In the genomic region with DNA sequence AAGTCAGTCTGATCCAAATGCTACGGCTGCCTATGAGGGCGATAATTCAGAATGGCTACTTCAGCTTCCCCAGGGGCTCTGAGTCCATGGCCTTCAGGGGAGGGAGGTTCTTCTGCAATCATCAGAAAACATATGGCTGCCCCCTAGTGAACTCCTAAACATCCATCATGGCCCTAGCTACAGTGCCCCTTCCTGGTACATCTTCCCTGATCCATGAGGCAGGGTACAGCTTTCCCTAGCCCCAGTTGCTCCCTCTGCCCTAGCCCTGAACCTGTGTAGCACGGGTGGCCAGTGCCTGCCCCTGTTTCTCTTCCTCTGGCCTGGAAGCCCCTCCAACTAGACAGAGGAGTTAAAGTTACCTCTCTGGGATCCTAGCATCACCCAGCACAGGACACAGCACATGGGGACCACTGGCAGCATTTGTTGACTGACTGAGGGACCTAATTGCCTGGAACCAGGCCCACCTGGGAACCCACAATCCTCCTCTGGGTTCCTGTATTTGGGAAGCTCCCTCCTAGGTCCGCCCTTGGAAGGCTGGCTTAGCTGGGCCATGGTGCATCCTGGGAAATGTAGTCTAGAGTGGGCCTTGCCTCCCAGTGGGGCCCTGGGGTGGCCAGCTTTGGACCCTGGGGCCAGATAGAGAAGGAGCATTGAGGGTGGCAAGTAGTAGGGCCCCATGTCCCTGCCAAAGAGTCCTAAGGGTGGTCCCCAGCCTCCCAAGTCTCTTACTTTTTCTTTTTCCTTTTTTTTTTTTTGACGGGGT, we compare ENCODE assay signal across 2 cellular contexts.
A peak's percentile ranks its signal among the peaks of the same experiment; 100 is the strongest.
TF ChIP-seq lines count a peak whose summit lies in the region.

No MANE protein-coding gene starts in this region.

TF ChIP-seq in HEK293, 187 proteins besides CTCF, POLR2A, EP300 and RAD21 (continues in another document):
- no peak for TF ChIP-seq SALL2 (tag by site-specific recombination; IDR thresholded peaks at IDR 0.05; ENCODE audit: borderline replicate concordance)
- TF ChIP-seq, protein P1, sequence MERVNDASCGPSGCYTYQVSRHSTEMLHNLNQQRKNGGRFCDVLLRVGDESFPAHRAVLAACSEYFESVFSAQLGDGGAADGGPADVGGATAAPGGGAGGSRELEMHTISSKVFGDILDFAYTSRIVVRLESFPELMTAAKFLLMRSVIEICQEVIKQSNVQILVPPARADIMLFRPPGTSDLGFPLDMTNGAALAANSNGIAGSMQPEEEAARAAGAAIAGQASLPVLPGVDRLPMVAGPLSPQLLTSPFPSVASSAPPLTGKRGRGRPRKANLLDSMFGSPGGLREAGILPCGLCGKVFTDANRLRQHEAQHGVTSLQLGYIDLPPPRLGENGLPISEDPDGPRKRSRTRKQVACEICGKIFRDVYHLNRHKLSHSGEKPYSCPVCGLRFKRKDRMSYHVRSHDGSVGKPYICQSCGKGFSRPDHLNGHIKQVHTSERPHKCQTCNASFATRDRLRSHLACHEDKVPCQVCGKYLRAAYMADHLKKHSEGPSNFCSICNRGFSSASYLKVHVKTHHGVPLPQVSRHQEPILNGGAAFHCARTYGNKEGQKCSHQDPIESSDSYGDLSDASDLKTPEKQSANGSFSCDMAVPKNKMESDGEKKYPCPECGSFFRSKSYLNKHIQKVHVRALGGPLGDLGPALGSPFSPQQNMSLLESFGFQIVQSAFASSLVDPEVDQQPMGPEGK (tag by site-specific recombination; IDR thresholded peaks at IDR 0.05): peak; percentile 55; the same call in 1 of the 2 replicates
- no peak for TF ChIP-seq ZNF211 (tag by site-specific recombination; IDR thresholded peaks at IDR 0.05; ENCODE audit: low read depth)
- no peak for TF ChIP-seq FEZF1 (tag by site-specific recombination; IDR thresholded peaks at IDR 0.05)
- TF ChIP-seq, protein P2, sequence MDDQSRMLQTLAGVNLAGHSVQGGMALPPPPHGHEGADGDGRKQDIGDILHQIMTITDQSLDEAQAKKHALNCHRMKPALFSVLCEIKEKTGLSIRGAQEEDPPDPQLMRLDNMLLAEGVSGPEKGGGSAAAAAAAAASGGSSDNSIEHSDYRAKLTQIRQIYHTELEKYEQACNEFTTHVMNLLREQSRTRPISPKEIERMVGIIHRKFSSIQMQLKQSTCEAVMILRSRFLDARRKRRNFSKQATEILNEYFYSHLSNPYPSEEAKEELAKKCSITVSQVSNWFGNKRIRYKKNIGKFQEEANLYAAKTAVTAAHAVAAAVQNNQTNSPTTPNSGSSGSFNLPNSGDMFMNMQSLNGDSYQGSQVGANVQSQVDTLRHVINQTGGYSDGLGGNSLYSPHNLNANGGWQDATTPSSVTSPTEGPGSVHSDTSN (CRISPR knock-in tag; IDR thresholded peaks at IDR 0.05): no peak
- TF ChIP-seq, protein P3, sequence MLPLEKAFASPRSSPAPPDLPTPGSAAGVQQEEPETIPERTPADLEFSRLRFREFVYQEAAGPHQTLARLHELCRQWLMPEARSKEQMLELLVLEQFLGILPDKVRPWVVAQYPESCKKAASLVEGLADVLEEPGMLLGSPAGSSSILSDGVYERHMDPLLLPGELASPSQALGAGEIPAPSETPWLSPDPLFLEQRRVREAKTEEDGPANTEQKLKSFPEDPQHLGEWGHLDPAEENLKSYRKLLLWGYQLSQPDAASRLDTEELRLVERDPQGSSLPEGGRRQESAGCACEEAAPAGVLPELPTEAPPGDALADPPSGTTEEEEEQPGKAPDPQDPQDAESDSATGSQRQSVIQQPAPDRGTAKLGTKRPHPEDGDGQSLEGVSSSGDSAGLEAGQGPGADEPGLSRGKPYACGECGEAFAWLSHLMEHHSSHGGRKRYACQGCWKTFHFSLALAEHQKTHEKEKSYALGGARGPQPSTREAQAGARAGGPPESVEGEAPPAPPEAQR (tag by site-specific recombination; IDR thresholded peaks at IDR 0.05): no peak
- peak; percentile 60 for TF ChIP-seq ZNF394 (tag by site-specific recombination; IDR thresholded peaks at IDR 0.05; ENCODE audit: borderline replicate concordance)
- no peak for TF ChIP-seq ZNF747 (tag by site-specific recombination; IDR thresholded peaks at IDR 0.05)
- no peak for TF ChIP-seq ZNF155 (tag by site-specific recombination; IDR thresholded peaks at IDR 0.05)
- peak; percentile 98 for TF ChIP-seq ZFP3 (tag by site-specific recombination; IDR thresholded peaks at IDR 0.05; ENCODE audit: low read depth)
- TF ChIP-seq ZNF600 (tag by site-specific recombination; IDR thresholded peaks at IDR 0.05): 0 out of 2 replicates have a peak, but pooled peaks have one; percentile 32
- TF ChIP-seq ZBTB20 (tag by site-specific recombination; IDR thresholded peaks at IDR 0.05): peak; percentile 95
- TF ChIP-seq, protein P4, sequence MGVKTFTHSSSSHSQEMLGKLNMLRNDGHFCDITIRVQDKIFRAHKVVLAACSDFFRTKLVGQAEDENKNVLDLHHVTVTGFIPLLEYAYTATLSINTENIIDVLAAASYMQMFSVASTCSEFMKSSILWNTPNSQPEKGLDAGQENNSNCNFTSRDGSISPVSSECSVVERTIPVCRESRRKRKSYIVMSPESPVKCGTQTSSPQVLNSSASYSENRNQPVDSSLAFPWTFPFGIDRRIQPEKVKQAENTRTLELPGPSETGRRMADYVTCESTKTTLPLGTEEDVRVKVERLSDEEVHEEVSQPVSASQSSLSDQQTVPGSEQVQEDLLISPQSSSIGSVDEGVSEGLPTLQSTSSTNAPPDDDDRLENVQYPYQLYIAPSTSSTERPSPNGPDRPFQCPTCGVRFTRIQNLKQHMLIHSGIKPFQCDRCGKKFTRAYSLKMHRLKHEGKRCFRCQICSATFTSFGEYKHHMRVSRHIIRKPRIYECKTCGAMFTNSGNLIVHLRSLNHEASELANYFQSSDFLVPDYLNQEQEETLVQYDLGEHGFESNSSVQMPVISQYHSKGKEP (tag by site-specific recombination; IDR thresholded peaks at IDR 0.05): no peak
- TF ChIP-seq, protein P5, sequence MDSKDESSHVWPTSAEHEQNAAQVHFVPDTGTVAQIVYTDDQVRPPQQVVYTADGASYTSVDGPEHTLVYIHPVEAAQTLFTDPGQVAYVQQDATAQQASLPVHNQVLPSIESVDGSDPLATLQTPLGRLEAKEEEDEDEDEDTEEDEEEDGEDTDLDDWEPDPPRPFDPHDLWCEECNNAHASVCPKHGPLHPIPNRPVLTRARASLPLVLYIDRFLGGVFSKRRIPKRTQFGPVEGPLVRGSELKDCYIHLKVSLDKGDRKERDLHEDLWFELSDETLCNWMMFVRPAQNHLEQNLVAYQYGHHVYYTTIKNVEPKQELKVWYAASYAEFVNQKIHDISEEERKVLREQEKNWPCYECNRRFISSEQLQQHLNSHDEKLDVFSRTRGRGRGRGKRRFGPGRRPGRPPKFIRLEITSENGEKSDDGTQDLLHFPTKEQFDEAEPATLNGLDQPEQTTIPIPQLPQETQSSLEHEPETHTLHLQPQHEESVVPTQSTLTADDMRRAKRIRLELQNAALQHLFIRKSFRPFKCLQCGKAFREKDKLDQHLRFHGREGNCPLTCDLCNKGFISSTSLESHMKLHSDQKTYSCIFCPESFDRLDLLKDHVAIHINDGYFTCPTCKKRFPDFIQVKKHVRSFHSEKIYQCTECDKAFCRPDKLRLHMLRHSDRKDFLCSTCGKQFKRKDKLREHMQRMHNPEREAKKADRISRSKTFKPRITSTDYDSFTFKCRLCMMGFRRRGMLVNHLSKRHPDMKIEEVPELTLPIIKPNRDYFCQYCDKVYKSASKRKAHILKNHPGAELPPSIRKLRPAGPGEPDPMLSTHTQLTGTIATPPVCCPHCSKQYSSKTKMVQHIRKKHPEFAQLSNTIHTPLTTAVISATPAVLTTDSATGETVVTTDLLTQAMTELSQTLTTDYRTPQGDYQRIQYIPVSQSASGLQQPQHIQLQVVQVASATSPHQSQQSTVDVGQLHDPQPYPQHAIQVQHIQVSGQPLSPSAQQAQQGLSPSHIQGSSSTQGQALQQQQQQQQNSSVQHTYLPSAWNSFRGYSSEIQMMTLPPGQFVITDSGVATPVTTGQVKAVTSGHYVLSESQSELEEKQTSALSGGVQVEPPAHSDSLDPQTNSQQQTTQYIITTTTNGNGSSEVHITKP (tag by site-specific recombination; IDR thresholded peaks at IDR 0.05): peak; percentile 99
- TF ChIP-seq IKZF3 (tag by site-specific recombination; IDR thresholded peaks at IDR 0.05): peak; percentile 88
- TF ChIP-seq ZNF175 (tag by site-specific recombination; IDR thresholded peaks at IDR 0.05): no peak

TF ChIP-seq in SK-N-SH, 30 proteins besides CTCF, POLR2A, EP300 and RAD21:
- TF ChIP-seq JUND (IDR thresholded peaks at IDR 0.05) (no peak), FOXM1 (IDR thresholded peaks at IDR 0.05; ENCODE audit: low read depth) (no peak), SIN3A (IDR thresholded peaks at IDR 0.05; ENCODE audit: borderline replicate concordance, low read depth, low read length) (no peak), ELF1 (IDR thresholded peaks at IDR 0.05) (no peak)
- TF ChIP-seq, protein P6, sequence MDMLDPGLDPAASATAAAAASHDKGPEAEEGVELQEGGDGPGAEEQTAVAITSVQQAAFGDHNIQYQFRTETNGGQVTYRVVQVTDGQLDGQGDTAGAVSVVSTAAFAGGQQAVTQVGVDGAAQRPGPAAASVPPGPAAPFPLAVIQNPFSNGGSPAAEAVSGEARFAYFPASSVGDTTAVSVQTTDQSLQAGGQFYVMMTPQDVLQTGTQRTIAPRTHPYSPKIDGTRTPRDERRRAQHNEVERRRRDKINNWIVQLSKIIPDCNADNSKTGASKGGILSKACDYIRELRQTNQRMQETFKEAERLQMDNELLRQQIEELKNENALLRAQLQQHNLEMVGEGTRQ (IDR thresholded peaks at IDR 0.05; ENCODE audit: borderline replicate concordance, low read depth, low read length): no peak
- TF ChIP-seq, protein P7, sequence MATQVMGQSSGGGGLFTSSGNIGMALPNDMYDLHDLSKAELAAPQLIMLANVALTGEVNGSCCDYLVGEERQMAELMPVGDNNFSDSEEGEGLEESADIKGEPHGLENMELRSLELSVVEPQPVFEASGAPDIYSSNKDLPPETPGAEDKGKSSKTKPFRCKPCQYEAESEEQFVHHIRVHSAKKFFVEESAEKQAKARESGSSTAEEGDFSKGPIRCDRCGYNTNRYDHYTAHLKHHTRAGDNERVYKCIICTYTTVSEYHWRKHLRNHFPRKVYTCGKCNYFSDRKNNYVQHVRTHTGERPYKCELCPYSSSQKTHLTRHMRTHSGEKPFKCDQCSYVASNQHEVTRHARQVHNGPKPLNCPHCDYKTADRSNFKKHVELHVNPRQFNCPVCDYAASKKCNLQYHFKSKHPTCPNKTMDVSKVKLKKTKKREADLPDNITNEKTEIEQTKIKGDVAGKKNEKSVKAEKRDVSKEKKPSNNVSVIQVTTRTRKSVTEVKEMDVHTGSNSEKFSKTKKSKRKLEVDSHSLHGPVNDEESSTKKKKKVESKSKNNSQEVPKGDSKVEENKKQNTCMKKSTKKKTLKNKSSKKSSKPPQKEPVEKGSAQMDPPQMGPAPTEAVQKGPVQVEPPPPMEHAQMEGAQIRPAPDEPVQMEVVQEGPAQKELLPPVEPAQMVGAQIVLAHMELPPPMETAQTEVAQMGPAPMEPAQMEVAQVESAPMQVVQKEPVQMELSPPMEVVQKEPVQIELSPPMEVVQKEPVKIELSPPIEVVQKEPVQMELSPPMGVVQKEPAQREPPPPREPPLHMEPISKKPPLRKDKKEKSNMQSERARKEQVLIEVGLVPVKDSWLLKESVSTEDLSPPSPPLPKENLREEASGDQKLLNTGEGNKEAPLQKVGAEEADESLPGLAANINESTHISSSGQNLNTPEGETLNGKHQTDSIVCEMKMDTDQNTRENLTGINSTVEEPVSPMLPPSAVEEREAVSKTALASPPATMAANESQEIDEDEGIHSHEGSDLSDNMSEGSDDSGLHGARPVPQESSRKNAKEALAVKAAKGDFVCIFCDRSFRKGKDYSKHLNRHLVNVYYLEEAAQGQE (IDR thresholded peaks at IDR 0.05; ENCODE audit: low read depth, low read length): no peak
- TF ChIP-seq, protein P8, sequence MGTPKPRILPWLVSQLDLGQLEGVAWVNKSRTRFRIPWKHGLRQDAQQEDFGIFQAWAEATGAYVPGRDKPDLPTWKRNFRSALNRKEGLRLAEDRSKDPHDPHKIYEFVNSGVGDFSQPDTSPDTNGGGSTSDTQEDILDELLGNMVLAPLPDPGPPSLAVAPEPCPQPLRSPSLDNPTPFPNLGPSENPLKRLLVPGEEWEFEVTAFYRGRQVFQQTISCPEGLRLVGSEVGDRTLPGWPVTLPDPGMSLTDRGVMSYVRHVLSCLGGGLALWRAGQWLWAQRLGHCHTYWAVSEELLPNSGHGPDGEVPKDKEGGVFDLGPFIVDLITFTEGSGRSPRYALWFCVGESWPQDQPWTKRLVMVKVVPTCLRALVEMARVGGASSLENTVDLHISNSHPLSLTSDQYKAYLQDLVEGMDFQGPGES (IDR thresholded peaks at IDR 0.05; ENCODE audit: low read depth, low read length): no peak
TF ChIP-seq in SK-N-SH: peak in this region for 0.
